Comparison of ENCODE assay signal across 23 cellular contexts in the genomic region with DNA sequence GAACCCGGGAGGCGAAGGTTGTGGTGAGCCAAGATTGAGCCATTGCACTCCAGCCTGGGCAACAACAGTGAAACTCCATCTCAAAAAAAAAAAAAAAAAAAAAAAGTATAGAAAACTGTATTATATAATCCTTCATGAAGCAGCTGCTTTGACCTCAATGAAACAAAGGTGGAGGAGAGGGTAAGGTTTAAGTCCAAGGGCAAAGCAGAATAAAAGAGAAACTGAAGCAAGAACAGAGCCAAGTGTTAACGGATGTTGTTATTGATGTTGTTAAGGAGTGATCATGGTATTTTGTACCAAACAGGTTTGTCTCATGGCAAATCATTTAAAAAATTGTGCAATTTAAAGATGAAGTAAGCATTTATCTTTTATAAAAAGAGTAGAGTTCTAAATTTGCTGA.
"Had no signal": no experiment of that assay in that cellular context is flagged by ENCODE, and none has a peak within 500 bp of the region (broad histone marks: within the 10 kb centered on the region; RNA-seq: fewer than 3 reads in every experiment).

No MANE protein-coding gene starts in this region.

- ATAC-seq: activated CD8-positive, alpha-beta memory T cell treated with anti-CD3 and anti-CD28 coated beads, Interleukin-2, amount 10 ng/mL, durations not matched to agents 7 days and 5 days; T-helper 17 cell had no signal

- H3K27me3 ChIP-seq: MG63 had no signal

- H3K4me3 ChIP-seq: MG63, PC-9 had no signal

- FAIRE-seq: astrocyte, TTC549 had no signal

- DNase-seq: activated B cell treated with CpG ODN at 0.5 μM for 24 hours; activated CD4-positive, alpha-beta T cell treated with anti-CD3 and anti-CD28 coated beads for 1 hour; activated CD4-positive, alpha-beta T cell treated with anti-CD3 and anti-CD28 coated beads, Interleukin-2, amount 10 ng/mL, durations not matched to agents 24 days and 14 days; activated CD4-positive, alpha-beta T cell treated with anti-CD3 and anti-CD28 coated beads, Interleukin-2, amount 50 U/mL, for 48 hours; activated CD8-positive, alpha-beta memory T cell treated with anti-CD3 and anti-CD28 coated beads, Interleukin-2, amount 10 ng/mL, durations not matched to agents 7 days and 5 days; activated effector memory CD4-positive, alpha-beta T cell treated with Interleukin-2 at 50 U/mL for 16 hours; activated naive CD4-positive, alpha-beta T cell treated with Interleukin-2 at 50 U/mL for 16 hours; activated T-cell treated with anti-CD3 and anti-CD28 coated beads, Interleukin-2, amount 50 U/mL, for 24 hours; amygdala; MG63; NCI-H1105; NCI-H1436; NCI-H1694 treated with DMSO at 0.1 percent for 48 hours; NCI-H2029 treated with DMSO at 0.1 percent for 48 hours; NCI-H345; NCI-H510A treated with DMSO at 0.1 percent for 48 hours; PC-9; SIG-M5; T-helper 17 cell; T1000 had no signal

- H3K27ac ChIP-seq: KMS-11, PC-9 had no signal

- H3K9me3 ChIP-seq: MG63 had no signal
